In the genomic region with DNA sequence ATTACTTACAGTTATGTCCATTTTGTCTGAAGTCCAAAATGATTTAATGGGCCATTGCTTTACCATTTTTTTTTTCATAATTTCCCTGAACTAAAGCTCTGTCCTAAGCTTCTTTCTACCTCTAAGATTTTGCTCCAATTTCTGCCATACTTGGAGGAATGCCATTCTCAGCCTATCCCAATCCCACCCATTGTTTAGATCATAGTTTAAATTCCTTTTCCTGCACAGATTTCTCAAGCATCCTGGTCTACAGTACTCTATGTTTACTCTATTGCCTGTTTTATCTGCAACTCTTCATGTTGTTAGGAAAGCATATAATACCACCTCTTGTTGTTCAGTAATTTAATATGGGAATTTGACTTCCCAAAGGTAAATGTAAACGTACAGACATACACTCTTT, we compare ENCODE assay signal across 1 cellular context.
TF ChIP-seq lines count a peak whose summit lies in the region.

No MANE protein-coding gene starts in this region.

TF ChIP-seq in WTC11, 78 proteins besides CTCF, POLR2A, EP300 and RAD21 (continued from another document):
- no peak for TF ChIP-seq HMGXB4 (CRISPR knock-in tag; IDR thresholded peaks at IDR 0.05)
